ENCODE assay signal across 24 cellular contexts in genomic region chr16:18943414-18943813, GRCh38. TPM values are rescaled to one million over a fixed set of nuclear protein-coding genes. Genes with fewer than 3 reads are reported as not detected.
DNase-seq lines count a peak whose midpoint lies in the region; ATAC-seq, FAIRE-seq and TF ChIP-seq lines count a peak whose summit lies in the region.
"Had no signal": no experiment of that assay in that cellular context is flagged by ENCODE, and none has a peak within 500 bp of the region (broad histone marks: within the 10 kb centered on the region; RNA-seq: fewer than 3 reads in every experiment).

No MANE protein-coding gene starts in this region.

- peaks cover 13% of the 10 kb centered on the region for H3K4me1 Mint-ChIP-seq in stimulated activated naive CD8-positive, alpha-beta T cell treated with anti-CD3 and anti-CD28 coated beads, Interleukin-15, amount 100 ng/mL, for 72 hours
- peaks cover 4% of the 10 kb centered on the region for H3K4me1 Mint-ChIP-seq in chondrocyte (ENCODE audit: low read depth)

- H3K79me2 ChIP-seq in DND-41 (ENCODE audit: insufficient read depth, low read length) (no peaks in the 10 kb centered on the region), OCI-LY7 (ENCODE audit: insufficient read depth, low read depth, low read length) (no peaks in the 10 kb centered on the region), K562 (ENCODE audit: control insufficient read depth, insufficient read depth, low read length) (no peaks in the 10 kb centered on the region)

- in situ Hi-C loops in K562 (cut with MboI) = no loop called here

- H3K4me1 ChIP-seq in DND-41 (ENCODE audit: insufficient read depth, low read length) (peaks cover 13% of the 10 kb centered on the region), OCI-LY7 (ENCODE audit: insufficient read depth, low read length, poor library complexity, severe bottlenecking) (no peaks in the 10 kb centered on the region), K562 (replicated peaks in 1 of 2; ENCODE audit: control insufficient read depth in 2 of 2, insufficient read depth in 2 of 2, low read length in 2 of 2) (peaks cover 2 to 3% of the 10 kb centered on the region in 2 experiments; a peak in 3 of 5 replicates)
- H3K4me1 ChIP-seq: BE2C had no signal

- H3K9me1 ChIP-seq in K562 (ENCODE audit: control insufficient read depth, insufficient read depth, low read length) = no peaks in the 10 kb centered on the region

- TF ChIP-seq CTCF in DND-41 (IDR thresholded peaks at IDR 0.05; ENCODE audit: borderline replicate concordance, extremely low read depth, low read length, poor library complexity, severe bottlenecking) (peak; percentile 19), OCI-LY7 (conservative IDR thresholded peaks at IDR 0.05; ENCODE audit: low read length) (0 out of 2 replicates have a peak, but pooled peaks have one; percentile 12), K562 (IDR thresholded peaks at IDR 0.05 in 2 of 3, conservative IDR thresholded peaks at IDR 0.05 in 1 of 3; ENCODE audit: insufficient read depth in 2 of 3, low read depth in 1 of 3, low read length in 3 of 3) (no peak), chondrocyte (IDR thresholded peaks at IDR 0.05) (no peak)

- no peak for FAIRE-seq in K562 (lab: Jason Lieb, UNC)
- FAIRE-seq: A204.1, D721Med, G401.6, GM12892, GM19239 had no signal

- H3K36me3 Mint-ChIP-seq in chondrocyte (ENCODE audit: low read depth) = no peaks in the 10 kb centered on the region
- H3K36me3 Mint-ChIP-seq: CD14-positive monocyte had no signal

- H2AFZ ChIP-seq in DND-41 (ENCODE audit: low read depth, low read length) = no peak overlapping the region
- no peak overlapping the region for H2AFZ ChIP-seq in OCI-LY7 (ENCODE audit: low read length)
- no peak overlapping the region for H2AFZ ChIP-seq in K562 (ENCODE audit: low read depth, low read length)
- H2AFZ ChIP-seq: GM23248 had no signal

- H3K27ac ChIP-seq in DND-41 (ENCODE audit: low read length) (no peak overlapping the region), OCI-LY7 (ENCODE audit: low read depth, low read length, poor library complexity, severe bottlenecking) (no peak overlapping the region), K562 (ENCODE audit: extremely low read depth, low read depth, low read length) (no peak overlapping the region)
- H3K27ac ChIP-seq: 22Rv1; BLaER1 treated with 17β-estradiol and CSF1 and Interleukin-3, amounts not matched to agents 10 nM and 100 nM; GM23248 had no signal

- no peak overlapping the region for H3K9ac ChIP-seq in DND-41 (ENCODE audit: low read depth, low read length)
- no peak overlapping the region for H3K9ac ChIP-seq in K562 (ENCODE audit: insufficient read depth in 1 of 2, low read depth in 2 of 2, low read length in 2 of 2)
- H3K9ac ChIP-seq: BLaER1 treated with 17β-estradiol and CSF1 and Interleukin-3, amounts not matched to agents 10 nM and 100 nM; GM23248 had no signal

- no peak overlapping the region for H3K4me3 Mint-ChIP-seq in stimulated activated naive CD8-positive, alpha-beta T cell treated with anti-CD3 and anti-CD28 coated beads, Interleukin-15, amount 100 ng/mL, for 72 hours
- no peak overlapping the region for H3K4me3 Mint-ChIP-seq in chondrocyte (ENCODE audit: unreplicated experiment)
- H3K4me3 Mint-ChIP-seq: CD14-positive monocyte; CD4-positive, alpha-beta T cell; H9; HFFc6 had no signal

- H3K4me3 ChIP-seq in DND-41 (ENCODE audit: low read depth in 1 of 2, low read length in 2 of 2) (no peak overlapping the region), OCI-LY7 (ENCODE audit: low read depth, low read length, poor library complexity, severe bottlenecking) (no peak overlapping the region), K562 (no peak overlapping the region)
- H3K4me3 ChIP-seq: BLaER1 treated with 17β-estradiol and CSF1 and Interleukin-3, amounts not matched to agents 10 nM and 100 nM; GM23248 had no signal

- intact Hi-C loops in OCI-LY7 (cut with micrococcal nuclease; ENCODE audit: unreplicated experiment) = no loop called here
- intact Hi-C loops in K562 (cut with micrococcal nuclease) = no loop called here

- H4K20me1 ChIP-seq in DND-41 (ENCODE audit: insufficient read depth, low read length) (no peaks in the 10 kb centered on the region), OCI-LY7 (ENCODE audit: insufficient read depth, low read length) (no peaks in the 10 kb centered on the region), K562 (replicated peaks; ENCODE audit: control insufficient read depth, insufficient read depth, low read length) (no peaks in the 10 kb centered on the region)
- H4K20me1 ChIP-seq: BLaER1 treated with 17β-estradiol and CSF1 and Interleukin-3, amounts not matched to agents 10 nM and 100 nM had no signal

- POLR2A ChIA-PET in OCI-LY7 (lab: Charles Lee) = interaction anchor here (0.7 kb wide), 1 partner anchor 513 kb away, joined by 3 read pairs; no protein-coding TSS in a partner anchor
- POLR2A ChIA-PET in K562 (lab: Yijun Ruan, JAX) = interaction anchor here (1.1 to 2.9 kb wide), 2 partner anchors 18 to 142 kb away, joined by 6 to 9 read pairs; partner anchors contain the start of genes ARL6IP1 and SMG1

- H3K4me2 ChIP-seq in DND-41 (ENCODE audit: insufficient read depth, low read length) (no peak overlapping the region), OCI-LY7 (ENCODE audit: low read length) (no peak overlapping the region), K562 (ENCODE audit: insufficient read depth, low read length) (no peak overlapping the region)

- H3K9me3 ChIP-seq in DND-41 (ENCODE audit: insufficient read depth, low read length, severe bottlenecking) = no peaks in the 10 kb centered on the region
- no peaks in the 10 kb centered on the region for H3K9me3 ChIP-seq in OCI-LY7 (ENCODE audit: low read length)
- no peaks in the 10 kb centered on the region for H3K9me3 ChIP-seq in K562 (replicated peaks; ENCODE audit: control insufficient read depth, insufficient read depth, low read depth, low read length)
- H3K9me3 ChIP-seq: BE2C had no signal

- H3K27me3 ChIP-seq in DND-41 (ENCODE audit: insufficient read depth, low read length, poor library complexity) (no peaks in the 10 kb centered on the region), K562 (ENCODE audit: control insufficient read depth in 2 of 2, insufficient read depth in 2 of 2, low read length in 2 of 2) (0 out of 5 replicates have a peak, but pooled peaks cover 0 to 4% of the 10 kb centered on the region in 2 experiments)
- H3K27me3 ChIP-seq: BE2C; BLaER1 treated with 17β-estradiol and CSF1 and Interleukin-3, amounts not matched to agents 10 nM and 100 nM had no signal

- H3K9me2 ChIP-seq in OCI-LY7 (ENCODE audit: insufficient read depth, low read length) = no peaks in the 10 kb centered on the region

- H3K36me3 ChIP-seq in DND-41 (ENCODE audit: insufficient read depth, low read length) = no peaks in the 10 kb centered on the region
- H3K36me3 ChIP-seq in OCI-LY7 (ENCODE audit: insufficient read depth, low read length) = no peaks in the 10 kb centered on the region
- no peaks in the 10 kb centered on the region for H3K36me3 ChIP-seq in K562 (ENCODE audit: control insufficient read depth, insufficient read depth, low read length)
- H3K36me3 ChIP-seq: BE2C; BLaER1 treated with 17β-estradiol and CSF1 and Interleukin-3, amounts not matched to agents 10 nM and 100 nM had no signal

- TF ChIP-seq EP300 in K562 (IDR thresholded peaks at IDR 0.05; ENCODE audit: low read length) = no peak

- TF ChIP-seq POLR2A in K562 (conservative IDR thresholded peaks at IDR 0.05) = no peak

- DNase-seq in activated effector memory CD4-positive, alpha-beta T cell treated with anti-CD3 and anti-CD28 coated beads, Interleukin-2, amount 50 U/mL, for 16 hours = peak; percentile 31
- no peak for DNase-seq in activated effector memory CD4-positive, alpha-beta T cell treated with Interleukin-2 at 50 U/mL for 16 hours
- DNase-seq in DND-41 (no peak), OCI-LY7 (ENCODE audit: low spot score) (peak; percentile 14), K562 (ENCODE audit: extremely low read depth in 1 of 4, low spot score in 3 of 4) (no peak), chondrocyte (ENCODE audit: low spot score) (no peak), ureter (ENCODE audit: low spot score) (no peak)
- DNase-seq in stimulated activated naive CD8-positive, alpha-beta T cell treated with anti-CD3 and anti-CD28 coated beads, Interleukin-15, amount 100 ng/mL, for 72 hours = no peak
- DNase-seq: BE2C; CD4-positive, alpha-beta T cell; CD8-positive, alpha-beta memory T cell; DMS 273 treated with DMSO at 0.1 percent for 48 hours; DMS79; GM23248; H9; HFFc6 had no signal

- CTCF ChIA-PET in OCI-LY7 (lab: Charles Lee; ENCODE audit: unreplicated experiment) (no interaction called here), K562 (lab: Yijun Ruan, JAX; ENCODE audit: low intra/inter-chr PET ratio) (no interaction called here)

- H3K27ac Mint-ChIP-seq in stimulated activated naive CD8-positive, alpha-beta T cell treated with anti-CD3 and anti-CD28 coated beads, Interleukin-15, amount 100 ng/mL, for 72 hours = no peak overlapping the region
- H3K27ac Mint-ChIP-seq in chondrocyte (ENCODE audit: unreplicated experiment) = no peak overlapping the region
- H3K27ac Mint-ChIP-seq: CD4-positive, alpha-beta T cell; CD8-positive, alpha-beta memory T cell; H9; HFFc6 had no signal

- no peak for ATAC-seq in DND-41 (ENCODE audit: insufficient read depth, low read depth)
- ATAC-seq in K562 = no peak
- ATAC-seq in stimulated activated naive CD8-positive, alpha-beta T cell treated with anti-CD3 and anti-CD28 coated beads, Interleukin-15, amount 100 ng/mL, for 72 hours = no peak

- BruUV-seq in OCI-LY7 (replicated peaks; lab: Mats Ljungman, UMichigan) = no TSS peak
- BruUV-seq in K562 (replicated peaks; lab: Mats Ljungman, UMichigan) = no TSS peak

- H3K9me3 Mint-ChIP-seq in stimulated activated naive CD8-positive, alpha-beta T cell treated with anti-CD3 and anti-CD28 coated beads, Interleukin-15, amount 100 ng/mL, for 72 hours = peaks cover 0 to 5% of the 10 kb centered on the region in 2 donors
- no peaks in the 10 kb centered on the region for H3K9me3 Mint-ChIP-seq in chondrocyte (ENCODE audit: low read depth)
- H3K9me3 Mint-ChIP-seq: CD4-positive, alpha-beta T cell; CD8-positive, alpha-beta memory T cell; HFFc6 had no signal

- 72% methylated on average over 7 of the region's 7 CpGs for WGBS in K562 (ENCODE audit: insufficient coverage, low coverage, missing lambda C conversion rate)

- H3K27me3 Mint-ChIP-seq in stimulated activated naive CD8-positive, alpha-beta T cell treated with anti-CD3 and anti-CD28 coated beads, Interleukin-15, amount 100 ng/mL, for 72 hours = no peaks in the 10 kb centered on the region
- peaks cover 5% of the 10 kb centered on the region for H3K27me3 Mint-ChIP-seq in chondrocyte (ENCODE audit: low read depth)
- H3K27me3 Mint-ChIP-seq: CD4-positive, alpha-beta T cell had no signal

- TF ChIP-seq RAD21 in K562 (CRISPR knock-in tag; conservative IDR thresholded peaks at IDR 0.05 in 1 of 2, IDR thresholded peaks at IDR 0.05 in 1 of 2) = no peak

RNA-seq across cellular contexts. Expression of gene SMG1, which starts 17.2 kb away (rescaled TPM):
- 87.5 and 106 TPM in 2 replicates for total RNA-seq in OCI-LY7 (2014; rRNA removed; shearing (Covaris generic))
- total RNA-seq in OCI-LY7 (2022) (199 and 208 TPM in 2 replicates), K562 (2014; rRNA removed) (23.2 and 23.5 TPM in 2 replicates), K562 (2014; rRNA removed; fragmentation: Illumina TruSeq; extraction: Trizol) (37.6 and 43.3 TPM in 2 replicates), K562 (2015; rRNA removed; fragmentation: Illumina TruSeq; extraction: Trizol) (35.2 and 35.4 TPM in 2 replicates), K562 (2021) (54.8 and 59.4 TPM in 2 replicates), chondrocyte (61.3 to 69.6 TPM (median 65.8 TPM) in 3 replicates), ureter (168 TPM)
- 356 and 852 TPM in 2 replicates for total RNA-seq in K562 (2011; cell fraction: chromatin; rRNA removed; ENCODE audit: low replicate concordance)
- total RNA-seq in K562 (2011; cell fraction: nucleolus; rRNA removed) = 116 and 155 TPM in 2 replicates
- total RNA-seq in K562 (2011; cell fraction: nucleoplasm; rRNA removed) = 296 and 413 TPM in 2 replicates
- polyA plus RNA-seq in K562 (2011; rRNA removed) (30.9 and 41.1 TPM in 2 replicates), K562 (2014; fragmentation: Illumina TruSeq; extraction: Trizol) (28.3 and 32.0 TPM in 2 replicates), K562 (2014; fragmentation: Nextera tagmentation; extraction: Ambion mirVana) (1 to 10 TPM; 3.4 to 3.7 TPM), K562 (2014; rRNA removed) (24.1 and 24.4 TPM in 2 replicates)
- polyA plus RNA-seq in K562 (2011; cell fraction: cytosol; rRNA removed) = 13.9 and 19.5 TPM in 2 replicates
- polyA plus RNA-seq in K562 (2011; cell fraction: nucleus; rRNA removed) = 58.5 and 66.6 TPM in 2 replicates
- polyA plus RNA-seq in K562 (2012) = 19.1 and 22.5 TPM in 2 replicates
- polyA minus RNA-seq in K562 (2011; rRNA and poly(A)+ RNA removed) = 250 and 261 TPM in 2 replicates
- polyA minus RNA-seq in K562 (2011; cell fraction: cytosol; rRNA and poly(A)+ RNA removed) = 38.0 and 68.0 TPM in 2 replicates
- 126 and 193 TPM in 2 replicates for polyA minus RNA-seq in K562 (2011; cell fraction: nucleus; rRNA and poly(A)+ RNA removed)

RNA-seq across cellular contexts. Expression of gene TMC7, which starts 40.3 kb away (rescaled TPM):
- not detected in 2 replicates for total RNA-seq in OCI-LY7 (2014; rRNA removed; shearing (Covaris generic))
- total RNA-seq in OCI-LY7 (2022) (not detected in 2 replicates), K562 (2014; rRNA removed) (0.77 and 2.0 TPM in 2 replicates), K562 (2014; rRNA removed; fragmentation: Illumina TruSeq; extraction: Trizol) (1.7 and 1.9 TPM in 2 replicates), K562 (2015; rRNA removed; fragmentation: Illumina TruSeq; extraction: Trizol) (0.57 and 0.76 TPM in 2 replicates), K562 (2021) (1.5 TPM in 2 replicates), chondrocyte (1.2 to 1.8 TPM (median 1.6 TPM) in 3 replicates), ureter (18.6 TPM)
- total RNA-seq in K562 (2011; cell fraction: chromatin; rRNA removed; ENCODE audit: low replicate concordance) = 7.4 and 8.2 TPM in 2 replicates
- 4.1 and 5.3 TPM in 2 replicates for total RNA-seq in K562 (2011; cell fraction: nucleolus; rRNA removed)
- total RNA-seq in K562 (2011; cell fraction: nucleoplasm; rRNA removed) = 5.4 and 7.0 TPM in 2 replicates
- polyA plus RNA-seq in K562 (2011; rRNA removed) (0.85 and 1.8 TPM in 2 replicates), K562 (2014; fragmentation: Illumina TruSeq; extraction: Trizol) (1.8 and 2.0 TPM in 2 replicates), K562 (2014; fragmentation: Nextera tagmentation; extraction: Ambion mirVana) (under 1 TPM; 0.08 to 0.32 TPM), K562 (2014; rRNA removed) (1.5 and 1.8 TPM in 2 replicates)
- polyA plus RNA-seq in K562 (2011; cell fraction: cytosol; rRNA removed) = 1.0 and 1.3 TPM in 2 replicates
- 1.3 and 2.3 TPM in 2 replicates for polyA plus RNA-seq in K562 (2011; cell fraction: nucleus; rRNA removed)
- 0.94 and 1.9 TPM in 2 replicates for polyA plus RNA-seq in K562 (2012)
- polyA minus RNA-seq in K562 (2011; rRNA and poly(A)+ RNA removed) = 1.3 and 2.9 TPM in 2 replicates
- polyA minus RNA-seq in K562 (2011; cell fraction: cytosol; rRNA and poly(A)+ RNA removed) = 0.82 and 1.7 TPM in 2 replicates
- 0.89 and 1.3 TPM in 2 replicates for polyA minus RNA-seq in K562 (2011; cell fraction: nucleus; rRNA and poly(A)+ RNA removed)
- total RNA-seq: CD4-positive, alpha-beta T cell; CD8-positive, alpha-beta memory T cell had no signal
- polyA plus RNA-seq: CD14-positive monocyte; CD8-positive, alpha-beta memory T cell had no signal

Comparison
In these comparisons a context has a peak if more than half of its experiments do, and no peak if none do; other contexts are left out.
1. DNase-seq: peak in activated effector memory CD4-positive, alpha-beta T cell treated with anti-CD3 and anti-CD28 coated beads, Interleukin-2, amount 50 U/mL, for 16 hours (single experiment) and OCI-LY7 (single experiment); none in activated effector memory CD4-positive, alpha-beta T cell treated with Interleukin-2 at 50 U/mL for 16 hours (single experiment), DND-41 (single experiment), K562 (0 of 4), stimulated activated naive CD8-positive, alpha-beta T cell treated with anti-CD3 and anti-CD28 coated beads, Interleukin-15, amount 100 ng/mL, for 72 hours (0 of 2), chondrocyte (single experiment) and ureter (single experiment).
2. CTCF ChIP-seq: peak in DND-41 (single experiment) and OCI-LY7 (single experiment); none in K562 (0 of 3) and chondrocyte (single experiment).